8 cellular contexts compared by ENCODE assay signal in the genomic region with DNA sequence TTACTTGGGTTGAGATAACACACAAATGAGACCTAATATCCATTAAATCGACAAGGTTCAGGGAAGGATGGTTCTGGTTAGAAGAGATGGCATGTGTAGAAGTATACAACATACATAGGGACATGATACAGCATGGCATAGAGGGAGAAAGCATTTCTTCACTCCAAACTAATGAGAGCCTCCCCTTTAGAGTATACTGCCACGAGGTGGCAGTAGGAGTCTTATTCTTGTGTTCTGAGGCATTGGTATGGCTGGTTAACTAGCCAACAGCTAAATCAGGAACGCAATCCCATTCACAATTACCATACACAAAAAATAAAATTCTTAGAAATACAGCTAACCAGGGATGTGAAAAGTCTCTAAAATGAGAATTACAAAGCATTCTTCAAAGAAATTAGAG.
DNase-seq lines count a peak whose midpoint lies in the region; TF ChIP-seq lines count a peak whose summit lies in the region.

No MANE protein-coding gene starts in this region.

- no peak overlapping the region for H3K4me3 ChIP-seq in GM06990 (replicated peaks; ENCODE audit: low read depth, low read length)

- TF ChIP-seq CTCF in AG09319 (IDR thresholded peaks at IDR 0.05; ENCODE audit: low read depth, low read length) (peak; percentile 47), GM06990 (IDR thresholded peaks at IDR 0.05; ENCODE audit: insufficient read depth, low read length, poor library complexity, severe bottlenecking) (peak; percentile 53)

- no peaks in the 10 kb centered on the region; the same call in 1 of the 2 replicates for H3K27me3 ChIP-seq in GM06990 (replicated peaks; ENCODE audit: control insufficient read depth, insufficient read depth, low read length)

- DNase-seq in AG09319 (ENCODE audit: extremely low read depth, low read depth): peak; percentile 4
- DNase-seq in GM06990 (ENCODE audit: extremely low read depth, insufficient read length): no peak
- DNase-seq in NCI-H146 (lab: John Stamatoyannopoulos, UW): peak; percentile 14
- peak; percentile 9 to 19 for DNase-seq in activated CD4-positive, alpha-beta T cell treated with anti-CD3 and anti-CD28 coated beads, Interleukin-2, amount 50 U/mL, for 48 hours
- peak; percentile 1 for DNase-seq in germinal center (ENCODE audit: low spot score)
- peak; percentile 13 for DNase-seq in stimulated activated CD4-positive, alpha-beta T cell treated with anti-CD3 and anti-CD28 coated beads, Interleukin-1b, Interleukin-23, amount 100 ng/mL, for 48 hours
- DNase-seq in ecto neural progenitor cell (ENCODE audit: low spot score): no peak
- no peak for DNase-seq in NCI-H187 (lab: John Stamatoyannopoulos, UW)

- H3K36me3 ChIP-seq in GM06990 (ENCODE audit: control insufficient read depth, insufficient read depth, low read length): no peaks in the 10 kb centered on the region

Comparison
In these comparisons a context has a peak if more than half of its experiments do, and no peak if none do; other contexts are left out.
1. DNase-seq: peak in AG09319 (single experiment), NCI-H146 (single experiment), activated CD4-positive, alpha-beta T cell treated with anti-CD3 and anti-CD28 coated beads, Interleukin-2, amount 50 U/mL, for 48 hours (2 of 2), germinal center (single experiment) and stimulated activated CD4-positive, alpha-beta T cell treated with anti-CD3 and anti-CD28 coated beads, Interleukin-1b, Interleukin-23, amount 100 ng/mL, for 48 hours (single experiment); none in GM06990 (single experiment), ecto neural progenitor cell (single experiment) and NCI-H187 (0 of 2).